ENCODE assay signal across 7 cellular contexts in genomic region chr5:54520438-54520846, GRCh38. TPM values are rescaled to one million over a fixed set of nuclear protein-coding genes. Genes with fewer than 3 reads are reported as not detected.
A peak's percentile ranks its signal among the peaks of the same experiment; 100 is the strongest.
DNase-seq lines count a peak whose midpoint lies in the region; ATAC-seq and TF ChIP-seq lines count a peak whose summit lies in the region.

No MANE protein-coding gene starts in this region.

- peaks cover 48% of the 10 kb centered on the region for H4K20me1 ChIP-seq in neural progenitor cell (ENCODE audit: low read depth)

- peaks cover 75% of the 10 kb centered on the region for H3K79me2 ChIP-seq in neural progenitor cell (ENCODE audit: low read depth)

- peaks cover 57 to 82% (median 79%) of the 10 kb centered on the region in 4 donors for H3K4me1 ChIP-seq in esophagus muscularis mucosa
- H3K4me1 ChIP-seq in neural progenitor cell, result peaks cover 45% of the 10 kb centered on the region

- H3K27me3 ChIP-seq in esophagus muscularis mucosa, result no peaks in the 10 kb centered on the region
- H3K27me3 ChIP-seq in neural progenitor cell, result peaks cover 9% of the 10 kb centered on the region

- ATAC-seq in HG03095 (IDR thresholded peaks at IDR 0.05; ENCODE audit: unreplicated experiment), result no peak

- H3F3A ChIP-seq in neural progenitor cell (ENCODE audit: low read depth), result peaks cover 10% of the 10 kb centered on the region

- peak overlapping the region; percentile 87 for H3K4me3 Mint-ChIP-seq in neural progenitor cell

- peak overlapping the region; percentile 64 for H3K27ac Mint-ChIP-seq in neural progenitor cell

- peaks cover 31% of the 10 kb centered on the region for H3K36me3 Mint-ChIP-seq in neural progenitor cell

- H3K36me3 ChIP-seq in esophagus muscularis mucosa, result no peaks in the 10 kb centered on the region
- H3K36me3 ChIP-seq in neural progenitor cell, result no peaks in the 10 kb centered on the region

- H3K9me3 ChIP-seq in esophagus muscularis mucosa, result no peaks in the 10 kb centered on the region
- no peaks in the 10 kb centered on the region for H3K9me3 ChIP-seq in neural progenitor cell (ENCODE audit: low read depth)

- peaks cover 3% of the 10 kb centered on the region for H3K9me3 Mint-ChIP-seq in neural progenitor cell

- TF ChIP-seq EP300 in esophagus muscularis mucosa (IDR thresholded peaks at IDR 0.05), result no peak

- whole genome bisulfite sequencing in esophagus muscularis mucosa, result 38% methylated on average over 7 of the region's 7 CpGs

- DNase-seq in HFF-Myc (ENCODE audit: extremely low read depth, low read depth), result no peak
- DNase-seq in SKM-1 (lab: John Stamatoyannopoulos, UW; ENCODE audit: unreplicated experiment), result peak; percentile 60
- DNase-seq in esophagus muscularis mucosa (ENCODE audit: extremely low spot score), result peak; percentile 91
- no peak for DNase-seq in neural progenitor cell (ENCODE audit: low spot score)
- DNase-seq in mucosa of gallbladder (ENCODE audit: low spot score), result no peak
- DNase-seq in middle frontal gyrus (ENCODE audit: extremely low spot score, low spot score), result no peak

- TF ChIP-seq CTCF in HFF-Myc (IDR thresholded peaks at IDR 0.05; ENCODE audit: low read depth, low read length, missing control alignments) (no peak), esophagus muscularis mucosa (IDR thresholded peaks at IDR 0.05) (no peak), neural progenitor cell (IDR thresholded peaks at IDR 0.05) (no peak)

- no peak overlapping the region for H3K9ac ChIP-seq in neural progenitor cell

- H3K4me2 ChIP-seq in neural progenitor cell, result peak overlapping the region; percentile 84

- H3K27me3 Mint-ChIP-seq in neural progenitor cell (ENCODE audit: insufficient read depth, low read depth), result peaks cover 6% of the 10 kb centered on the region

- H3K27ac ChIP-seq in esophagus muscularis mucosa (replicated peaks in 1 of 4), result peak overlapping the region; percentile 92 to 96 (median 95)
- no peak overlapping the region for H3K27ac ChIP-seq in neural progenitor cell

- H3K4me3 ChIP-seq in HFF-Myc (replicated peaks; ENCODE audit: low read depth, low read length) (peak overlapping the region; percentile 59), esophagus muscularis mucosa (peak overlapping the region; percentile 74 to 99 (median 96)), neural progenitor cell (peak overlapping the region; percentile 88)

- intact Hi-C loops in esophagus muscularis mucosa (cut with DNase I), result no loop called here

- peaks cover 54% of the 10 kb centered on the region for H3K4me1 Mint-ChIP-seq in neural progenitor cell

- no peak for TF ChIP-seq POLR2A in esophagus muscularis mucosa (IDR thresholded peaks at IDR 0.05; ENCODE audit: low read depth)

- no peak overlapping the region for H2AFZ ChIP-seq in neural progenitor cell (replicated peaks)

RNA-seq across cellular contexts. Expression of gene SNX18, which starts 2.9 kb away (rescaled TPM):
- 10 to 100 TPM; 34.1 to 93.3 (median 57.4) TPM for total RNA-seq in esophagus muscularis mucosa
- total RNA-seq in neural progenitor cell (ENCODE audit: low replicate concordance), result 17.9 and 20.0 TPM in 2 replicates
- 49.9 TPM for total RNA-seq in mucosa of gallbladder

Comparison
In these comparisons a context has a peak if more than half of its experiments do, and no peak if none do; other contexts are left out.
1. DNase-seq: peak in SKM-1 (single experiment) and esophagus muscularis mucosa (single experiment); none in HFF-Myc (single experiment), neural progenitor cell (single experiment), mucosa of gallbladder (single experiment) and middle frontal gyrus (single experiment).
2. Peak in every context shown above with its lines, with median percentiles within 50 percentile points of each other: H3K4me3 ChIP-seq.